ENCODE assay signal across 8 cellular contexts in genomic region chr1:84365225-84366221, GRCh38. TPM values are rescaled to one million over a fixed set of nuclear protein-coding genes. Genes with fewer than 3 reads are reported as not detected.
DNase-seq lines count a peak whose midpoint lies in the region; ATAC-seq and TF ChIP-seq lines count a peak whose summit lies in the region.

No MANE protein-coding gene starts in this region.

- no peak overlapping the region for H3K27ac Mint-ChIP-seq in MCF 10A (ENCODE audit: low read depth, unreplicated experiment)
- no peak overlapping the region for H3K27ac Mint-ChIP-seq in endodermal cell

- peak overlapping the region; percentile 13 for H3K4me3 ChIP-seq in osteoblast (ENCODE audit: insufficient read depth, low read length)
- no peak overlapping the region for H3K4me3 ChIP-seq in endodermal cell (ENCODE audit: low read length)

- H4K20me1 ChIP-seq in osteoblast (ENCODE audit: insufficient read depth, low read length): no peaks in the 10 kb centered on the region

- BruUV-seq in MCF 10A (replicated peaks; lab: Mats Ljungman, UMichigan): no TSS peak

- H3K36me3 ChIP-seq in osteoblast (ENCODE audit: insufficient read depth, low read length): no peaks in the 10 kb centered on the region
- H3K36me3 ChIP-seq in endodermal cell (ENCODE audit: control insufficient read depth, insufficient read depth, low read length): no peaks in the 10 kb centered on the region

- peak overlapping the region; percentile 45 for H2AFZ ChIP-seq in osteoblast (ENCODE audit: low read length)

- peak overlapping the region; percentile 75 for H3K27ac ChIP-seq in osteoblast (ENCODE audit: low read depth, low read length)
- H3K27ac ChIP-seq in endodermal cell (ENCODE audit: low read depth, low read length): no peak overlapping the region

- CTCF ChIA-PET in MCF 10A (lab: Yijun Ruan, JAX): interaction anchor here (0.6 kb wide), 1 partner anchor 77 kb away, joined by 3 read pairs; no protein-coding TSS in a partner anchor

- H3K9me3 ChIP-seq in osteoblast (ENCODE audit: low read depth, low read length) (no peaks in the 10 kb centered on the region), endodermal cell (ENCODE audit: control insufficient read depth, low read length) (peaks cover 6% of the 10 kb centered on the region)

- H3K9me3 Mint-ChIP-seq in MCF 10A (ENCODE audit: unreplicated experiment) (no peaks in the 10 kb centered on the region), endodermal cell (no peaks in the 10 kb centered on the region)

- TF ChIP-seq CTCF in MCF 10A (IDR thresholded peaks at IDR 0.05; ENCODE audit: unreplicated experiment): no peak
- no peak for TF ChIP-seq CTCF in osteoblast (IDR thresholded peaks at IDR 0.05; ENCODE audit: extremely low read depth, low read depth, low read length)
- TF ChIP-seq CTCF in endodermal cell (conservative IDR thresholded peaks at IDR 0.05): no peak

- H3K4me2 ChIP-seq in osteoblast (ENCODE audit: insufficient read depth, low read length): peak overlapping the region; percentile 62

- WGBS in endodermal cell (ENCODE audit: insufficient coverage in 1 of 2, insufficient read length in 1 of 2), 2 experiments: 59 to 67% methylated on average over 3 of the region's 3 CpGs

- H3K79me2 ChIP-seq in osteoblast (ENCODE audit: insufficient read depth, low read length): no peaks in the 10 kb centered on the region

- DNase-seq in GM04504 (ENCODE audit: low read depth): peak; percentile 91
- peak; percentile 90 for DNase-seq in MV-4-11 (lab: John Stamatoyannopoulos, UW)
- peak; percentile 90 for DNase-seq in MCF 10A (ENCODE audit: unreplicated experiment)
- peak; percentile 65 for DNase-seq in osteoblast (ENCODE audit: insufficient read length, low spot score, missing footprints)
- no peak for DNase-seq in iPS-NIHi7 (ENCODE audit: extremely low spot score)
- DNase-seq in DMS 273 treated with DMSO at 0.1 percent for 48 hours (lab: John Stamatoyannopoulos, UW): no peak
- DNase-seq in endodermal cell: no peak

- H3K27me3 Mint-ChIP-seq in MCF 10A (ENCODE audit: insufficient read depth, unreplicated experiment): no peaks in the 10 kb centered on the region
- peaks cover 10% of the 10 kb centered on the region for H3K27me3 Mint-ChIP-seq in endodermal cell (ENCODE audit: insufficient read depth)

- POLR2A ChIA-PET in MCF 10A (lab: Yijun Ruan, JAX): interaction anchor here (1.0 to 1.2 kb wide), 2 partner anchors 36 to 221 kb away, joined by 3 read pairs; partner anchors contain the start of gene PRKACB

- intact Hi-C loops in MCF 10A (cut with micrococcal nuclease): no loop called here

- no peak for ATAC-seq in GM21825 (IDR thresholded peaks at IDR 0.05; ENCODE audit: unreplicated experiment)

- H3K4me1 Mint-ChIP-seq in MCF 10A (ENCODE audit: insufficient read depth, unreplicated experiment): peaks cover 16% of the 10 kb centered on the region
- peaks cover 4% of the 10 kb centered on the region for H3K4me1 Mint-ChIP-seq in endodermal cell

- H3K9ac ChIP-seq in endodermal cell (ENCODE audit: extremely low read depth, low read length, poor library complexity, severe bottlenecking): no peak overlapping the region

- H3K27me3 ChIP-seq in osteoblast (ENCODE audit: insufficient read depth, low read length): no peaks in the 10 kb centered on the region
- peaks cover 7% of the 10 kb centered on the region for H3K27me3 ChIP-seq in endodermal cell (ENCODE audit: control insufficient read depth, insufficient read depth, low read length, poor library complexity, severe bottlenecking)

- no peaks in the 10 kb centered on the region for H3K36me3 Mint-ChIP-seq in MCF 10A (ENCODE audit: insufficient read depth, unreplicated experiment)
- H3K36me3 Mint-ChIP-seq in endodermal cell (ENCODE audit: low read depth): no peaks in the 10 kb centered on the region

- H3K4me3 Mint-ChIP-seq in MCF 10A (ENCODE audit: unreplicated experiment) (no peak overlapping the region), endodermal cell (no peak overlapping the region)

- H3K4me1 ChIP-seq in osteoblast (ENCODE audit: insufficient read depth, low read length) (peaks cover 29% of the 10 kb centered on the region), endodermal cell (ENCODE audit: control insufficient read depth, insufficient read depth, low read length) (no peaks in the 10 kb centered on the region)

RNA-seq across cellular contexts. Expression of gene DNASE2B, which starts 32.8 kb away (rescaled TPM):
- total RNA-seq in MCF 10A (2022): not detected in 2 replicates
- total RNA-seq in osteoblast: not detected in 2 replicates
- total RNA-seq in endodermal cell: not detected
- polyA plus RNA-seq in endodermal cell (2013, experiment 1 of 2): 0.21 TPM
- not detected for polyA plus RNA-seq in endodermal cell (2013, experiment 2 of 2)

Comparison
In these comparisons a context has a peak if more than half of its experiments do, and no peak if none do; other contexts are left out.
1. DNase-seq: peak in GM04504 (single experiment), MV-4-11 (single experiment), MCF 10A (single experiment) and osteoblast (single experiment); none in iPS-NIHi7 (single experiment), DMS 273 treated with DMSO at 0.1 percent for 48 hours (single experiment) and endodermal cell (single experiment).